Comparison of ENCODE assay signal across 16 cellular contexts in the genomic region with DNA sequence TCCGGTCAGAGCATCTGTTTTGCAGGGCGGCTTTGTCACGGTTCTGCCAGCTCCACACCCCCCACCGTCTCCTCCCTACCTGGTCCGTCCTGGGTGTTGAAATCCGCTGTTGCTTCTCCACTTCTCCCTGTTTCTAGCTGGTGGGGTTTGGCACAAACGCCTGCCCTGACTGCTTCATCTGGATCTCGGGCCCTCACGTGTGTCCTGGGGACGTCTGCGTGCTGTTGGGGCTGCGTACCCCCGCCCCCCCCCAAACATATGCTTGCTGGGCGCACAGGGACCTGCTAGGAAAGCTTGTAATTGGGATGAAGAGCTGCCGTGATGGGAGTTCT. TPM values are rescaled to one million over a fixed set of nuclear protein-coding genes. Genes with fewer than 3 reads are reported as not detected.
DNase-seq lines count a peak whose midpoint lies in the region; ATAC-seq, FAIRE-seq and TF ChIP-seq lines count a peak whose summit lies in the region.
"Had no signal": no experiment of that assay in that cellular context is flagged by ENCODE, and none has a peak within 500 bp of the region (broad histone marks: within the 10 kb centered on the region; RNA-seq: fewer than 3 reads in every experiment).

No MANE protein-coding gene starts in this region.

- peaks cover 20% of the 10 kb centered on the region for H3K4me1 Mint-ChIP-seq in activated CD4-positive, alpha-beta T cell treated with anti-CD3 and anti-CD28 coated beads for 36 hours
- peaks cover 32% of the 10 kb centered on the region for H3K4me1 Mint-ChIP-seq in activated CD8-positive, alpha-beta T cell treated with anti-CD3 and anti-CD28 coated beads, Interleukin-2, amount 10 ng/mL, durations not matched to agents 7 days and 5 days (ENCODE audit: low read depth)
- peaks cover 23 to 30% of the 10 kb centered on the region in 2 donors for H3K4me1 Mint-ChIP-seq in natural killer cell treated with Interleukin-12 subunit alpha and Interleukin-12 subunit beta and Interleukin-15 and Interleukin-18, amount 100 ng/mL, for 72 hours (ENCODE audit: low read depth in 2 of 2)
- H3K4me1 Mint-ChIP-seq in Caco-2 (ENCODE audit: low read depth, unreplicated experiment), result no peaks in the 10 kb centered on the region

- TF ChIP-seq CTCF in Caco-2 (IDR thresholded peaks at IDR 0.05; ENCODE audit: insufficient read depth in 1 of 2, low read depth in 1 of 2, low read length in 1 of 2, severe bottlenecking in 1 of 2, unreplicated experiment in 1 of 2), result no peak

- CTCF ChIA-PET in activated CD4-positive, alpha-beta T cell treated with anti-CD3 and anti-CD28 coated beads for 36 hours (lab: Charles Lee), result interaction anchor here (0.7 to 3.4 kb wide), 9 partner anchors 10 to 248 kb away, joined by 3 to 42 read pairs (median 3); no protein-coding TSS in a partner anchor
- CTCF ChIA-PET in activated CD8-positive, alpha-beta T cell treated with anti-CD3 and anti-CD28 coated beads, Interleukin-2, amount 10 ng/mL, durations not matched to agents 7 days and 5 days (lab: Charles Lee), result interaction anchor here (0.8 to 5.1 kb wide), 15 partner anchors 8 to 249 kb away, joined by 3 to 116 read pairs (median 4); no protein-coding TSS in a partner anchor
- CTCF ChIA-PET in Caco-2 (lab: Charles Lee), result no interaction called here

- H3K36me3 ChIP-seq in H7 (replicated peaks; ENCODE audit: control insufficient read depth, insufficient read depth, low read length), result no peaks in the 10 kb centered on the region
- H3K36me3 ChIP-seq in Caco-2 (ENCODE audit: control insufficient read depth, insufficient read depth, low read length), result no peaks in the 10 kb centered on the region
- H3K36me3 ChIP-seq: sigmoid colon had no signal

- no peak for DNase-seq in activated CD4-positive, alpha-beta T cell treated with anti-CD3 and anti-CD28 coated beads for 36 hours
- DNase-seq in activated CD4-positive, alpha-beta T cell treated with anti-CD3 and anti-CD28 coated beads, Interleukin-2, amount 50 U/mL, for 48 hours, result no peak
- DNase-seq in H7, result peak; percentile 69
- no peak for DNase-seq in activated CD8-positive, alpha-beta T cell treated with anti-CD3 and anti-CD28 coated beads, Interleukin-2, amount 10 ng/mL, durations not matched to agents 7 days and 5 days
- no peak for DNase-seq in natural killer cell treated with Interleukin-12 subunit alpha and Interleukin-12 subunit beta and Interleukin-15 and Interleukin-18, amount 100 ng/mL, for 72 hours (ENCODE audit: low spot score)
- no peak for DNase-seq in Caco-2
- no peak for DNase-seq in RCC 7860 (ENCODE audit: low spot score)
- DNase-seq: effector CD8-positive, alpha-beta T cell; midbrain; NCI-H82; occipital lobe; sigmoid colon had no signal

- H3K36me3 Mint-ChIP-seq in activated CD4-positive, alpha-beta T cell treated with anti-CD3 and anti-CD28 coated beads for 36 hours (ENCODE audit: low read depth), result no peaks in the 10 kb centered on the region
- H3K36me3 Mint-ChIP-seq in activated CD8-positive, alpha-beta T cell treated with anti-CD3 and anti-CD28 coated beads, Interleukin-2, amount 10 ng/mL, durations not matched to agents 7 days and 5 days (ENCODE audit: low read depth), result no peaks in the 10 kb centered on the region
- H3K36me3 Mint-ChIP-seq in natural killer cell treated with Interleukin-12 subunit alpha and Interleukin-12 subunit beta and Interleukin-15 and Interleukin-18, amount 100 ng/mL, for 72 hours, result no peaks in the 10 kb centered on the region
- no peaks in the 10 kb centered on the region for H3K36me3 Mint-ChIP-seq in Caco-2 (ENCODE audit: insufficient read depth, unreplicated experiment)

- no peak for ATAC-seq in activated CD4-positive, alpha-beta T cell treated with anti-CD3 and anti-CD28 coated beads for 36 hours
- ATAC-seq in activated CD8-positive, alpha-beta T cell treated with anti-CD3 and anti-CD28 coated beads, Interleukin-2, amount 10 ng/mL, durations not matched to agents 7 days and 5 days, result no peak
- no peak for ATAC-seq in natural killer cell treated with Interleukin-12 subunit alpha and Interleukin-12 subunit beta and Interleukin-15 and Interleukin-18, amount 100 ng/mL, for 72 hours
- no peak for ATAC-seq in GM21528 (IDR thresholded peaks at IDR 0.05; ENCODE audit: low FRiP score, unreplicated experiment)
- ATAC-seq: A549, HCT116 had no signal

- no TSS peak for BruUV-seq in Caco-2 (replicated peaks; lab: Mats Ljungman, UMichigan)

- H3K9me3 Mint-ChIP-seq in activated CD4-positive, alpha-beta T cell treated with anti-CD3 and anti-CD28 coated beads for 36 hours (ENCODE audit: low read depth), result no peaks in the 10 kb centered on the region
- H3K9me3 Mint-ChIP-seq in activated CD8-positive, alpha-beta T cell treated with anti-CD3 and anti-CD28 coated beads, Interleukin-2, amount 10 ng/mL, durations not matched to agents 7 days and 5 days (ENCODE audit: insufficient read depth), result no peaks in the 10 kb centered on the region
- H3K9me3 Mint-ChIP-seq in natural killer cell treated with Interleukin-12 subunit alpha and Interleukin-12 subunit beta and Interleukin-15 and Interleukin-18, amount 100 ng/mL, for 72 hours, result no peaks in the 10 kb centered on the region
- H3K9me3 Mint-ChIP-seq in Caco-2 (ENCODE audit: unreplicated experiment), result no peaks in the 10 kb centered on the region

- intact Hi-C loops in activated CD4-positive, alpha-beta T cell treated with anti-CD3 and anti-CD28 coated beads for 36 hours (cut with DNase I, micrococcal nuclease), result no loop called here
- intact Hi-C loops in Caco-2 (cut with micrococcal nuclease; ENCODE audit: unreplicated experiment), result no loop called here

- H3K9me3 ChIP-seq in Caco-2, result no peaks in the 10 kb centered on the region
- H3K9me3 ChIP-seq: A549, sigmoid colon had no signal

- H3K4me3 ChIP-seq in H7 (ENCODE audit: insufficient read depth, low read depth, low read length) (no peak overlapping the region), Caco-2 (ENCODE audit: low read depth, low read length) (no peak overlapping the region)
- H3K4me3 ChIP-seq: A549, sigmoid colon had no signal

- POLR2A ChIA-PET in activated CD4-positive, alpha-beta T cell treated with anti-CD3 and anti-CD28 coated beads for 36 hours (lab: Charles Lee), result interaction anchor here (0.6 to 1.0 kb wide), 2 partner anchors 17 to 233 kb away, joined by 3 read pairs; no protein-coding TSS in a partner anchor
- POLR2A ChIA-PET in activated CD8-positive, alpha-beta T cell treated with anti-CD3 and anti-CD28 coated beads, Interleukin-2, amount 10 ng/mL, durations not matched to agents 7 days and 5 days (lab: Charles Lee), result interaction anchor here (0.6 to 3.8 kb wide), 6 partner anchors 10 to 224 kb away, joined by 3 to 48 read pairs (median 6); no protein-coding TSS in a partner anchor
- POLR2A ChIA-PET in Caco-2 (lab: Charles Lee), result no interaction called here

- H3K4me1 ChIP-seq in Caco-2, result no peaks in the 10 kb centered on the region
- H3K4me1 ChIP-seq: A549, sigmoid colon had no signal

- FAIRE-seq in RCC 7860 (lab: Jason Lieb, UNC), result no peak
- FAIRE-seq: A549, G401.6 had no signal

- H3K4me3 Mint-ChIP-seq in activated CD4-positive, alpha-beta T cell treated with anti-CD3 and anti-CD28 coated beads for 36 hours, result peak overlapping the region; percentile 47
- peak overlapping the region; percentile 58 for H3K4me3 Mint-ChIP-seq in activated CD8-positive, alpha-beta T cell treated with anti-CD3 and anti-CD28 coated beads, Interleukin-2, amount 10 ng/mL, durations not matched to agents 7 days and 5 days
- H3K4me3 Mint-ChIP-seq in natural killer cell treated with Interleukin-12 subunit alpha and Interleukin-12 subunit beta and Interleukin-15 and Interleukin-18, amount 100 ng/mL, for 72 hours, result peak overlapping the region; percentile 65
- no peak overlapping the region for H3K4me3 Mint-ChIP-seq in Caco-2 (ENCODE audit: unreplicated experiment)

- H3K27me3 Mint-ChIP-seq in activated CD4-positive, alpha-beta T cell treated with anti-CD3 and anti-CD28 coated beads for 36 hours, result no peaks in the 10 kb centered on the region
- H3K27me3 Mint-ChIP-seq in activated CD8-positive, alpha-beta T cell treated with anti-CD3 and anti-CD28 coated beads, Interleukin-2, amount 10 ng/mL, durations not matched to agents 7 days and 5 days (ENCODE audit: low read depth), result peaks cover 25% of the 10 kb centered on the region
- peaks cover 8 to 14% of the 10 kb centered on the region in 2 donors for H3K27me3 Mint-ChIP-seq in natural killer cell treated with Interleukin-12 subunit alpha and Interleukin-12 subunit beta and Interleukin-15 and Interleukin-18, amount 100 ng/mL, for 72 hours
- no peaks in the 10 kb centered on the region for H3K27me3 Mint-ChIP-seq in Caco-2 (ENCODE audit: insufficient read depth, unreplicated experiment)

- no peak overlapping the region for H3K27ac Mint-ChIP-seq in activated CD4-positive, alpha-beta T cell treated with anti-CD3 and anti-CD28 coated beads for 36 hours
- peak overlapping the region; percentile 88 for H3K27ac Mint-ChIP-seq in activated CD8-positive, alpha-beta T cell treated with anti-CD3 and anti-CD28 coated beads, Interleukin-2, amount 10 ng/mL, durations not matched to agents 7 days and 5 days
- H3K27ac Mint-ChIP-seq in natural killer cell treated with Interleukin-12 subunit alpha and Interleukin-12 subunit beta and Interleukin-15 and Interleukin-18, amount 100 ng/mL, for 72 hours, result peak overlapping the region in 1 of 2 donors; percentile 55
- H3K27ac Mint-ChIP-seq in Caco-2 (ENCODE audit: unreplicated experiment), result no peak overlapping the region

- H3K27me3 ChIP-seq in H7 (ENCODE audit: control insufficient read depth, insufficient read depth, low read length), result no peaks in the 10 kb centered on the region
- no peaks in the 10 kb centered on the region for H3K27me3 ChIP-seq in Caco-2 (replicated peaks; ENCODE audit: control insufficient read depth, insufficient read depth, low read length)
- H3K27me3 ChIP-seq: sigmoid colon had no signal

RNA-seq across cellular contexts. Expression of gene AMZ1, which starts 11.3 kb away (rescaled TPM):
- under 1 TPM; 0.14 TPM for total RNA-seq in activated CD4-positive, alpha-beta T cell treated with anti-CD3 and anti-CD28 coated beads for 36 hours
- total RNA-seq in H7 (2014; rRNA removed; shearing (Covaris generic)), result 0.07 TPM in 1 of 2 replicates, not detected in the other
- total RNA-seq in activated CD8-positive, alpha-beta T cell treated with anti-CD3 and anti-CD28 coated beads, Interleukin-2, amount 10 ng/mL, durations not matched to agents 7 days and 5 days, result not detected
- not detected for total RNA-seq in natural killer cell treated with Interleukin-12 subunit alpha and Interleukin-12 subunit beta and Interleukin-15 and Interleukin-18, amount 100 ng/mL, for 72 hours
- 0.07 and 0.11 TPM in 2 replicates for total RNA-seq in Caco-2 (2022)
